21 cellular contexts compared by ENCODE assay signal in the genomic region with DNA sequence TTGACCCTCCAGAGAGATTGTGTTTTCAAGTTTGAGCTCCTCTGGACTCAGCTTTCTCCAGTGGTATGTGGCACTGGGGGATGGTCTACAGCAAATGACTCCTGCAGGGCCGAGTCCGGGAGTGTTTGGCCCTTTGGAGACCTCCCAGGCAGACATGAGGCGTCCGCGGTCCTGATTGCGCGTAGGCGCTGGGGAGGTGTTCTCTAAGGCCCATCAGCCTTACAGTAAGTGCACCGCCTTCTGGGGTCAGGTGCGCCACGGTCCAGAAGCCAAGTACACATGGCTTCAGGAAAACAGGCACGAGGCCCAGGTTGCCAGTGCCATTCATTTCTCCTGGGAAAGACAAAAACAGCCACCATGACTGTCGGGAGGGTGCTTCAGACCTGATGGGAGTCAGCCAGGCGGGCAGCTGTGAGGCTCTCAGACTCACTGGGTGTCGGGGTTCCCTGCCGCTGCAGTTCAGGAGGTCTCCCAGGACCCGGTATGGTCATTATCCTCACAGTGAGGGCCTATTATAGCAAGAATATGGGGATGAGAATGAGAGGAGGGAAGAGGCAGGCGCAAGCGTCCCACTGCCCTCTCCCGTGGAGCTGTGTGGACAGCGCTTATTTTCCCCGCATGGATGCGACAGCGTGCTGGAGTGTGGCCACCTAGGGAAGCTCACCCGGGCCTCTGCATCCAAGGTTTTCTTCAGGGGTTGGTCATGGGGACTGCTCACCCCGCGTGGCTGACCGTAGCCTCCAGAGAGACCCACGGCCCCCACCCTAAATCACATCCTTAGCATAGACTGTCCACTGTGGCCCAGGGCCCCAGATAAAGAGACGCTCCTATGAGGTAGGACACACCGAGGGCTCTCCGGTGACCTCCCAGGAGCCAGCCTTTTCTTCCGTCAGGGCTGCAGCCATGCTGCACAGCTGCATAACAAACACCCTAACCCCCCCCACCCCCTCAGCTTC. TPM values are rescaled to one million over a fixed set of nuclear protein-coding genes. Genes with fewer than 3 reads are reported as not detected.
DNase-seq lines count a peak whose midpoint lies in the region; ATAC-seq and TF ChIP-seq lines count a peak whose summit lies in the region.
"Had no signal": no experiment of that assay in that cellular context is flagged by ENCODE, and none has a peak within 500 bp of the region (broad histone marks: within the 10 kb centered on the region; RNA-seq: fewer than 3 reads in every experiment).

No MANE protein-coding gene starts in this region.

- H3K9me3 Mint-ChIP-seq in GM23338: no peaks in the 10 kb centered on the region

- H3K9me3 ChIP-seq in ascending aorta (no peaks in the 10 kb centered on the region), smooth muscle cell (replicated peaks; ENCODE audit: low read depth) (no peaks in the 10 kb centered on the region)

- H3K4me3 Mint-ChIP-seq in GM23338: no peak overlapping the region
- H3K4me3 Mint-ChIP-seq: activated CD4-positive, alpha-beta memory T cell treated with anti-CD3 and anti-CD28 coated beads, Interleukin-2, amount 10 ng/mL, durations not matched to agents 7 days and 5 days; activated naive CD8-positive, alpha-beta T cell; mesothelial cell of epicardium had no signal

- H3K4me3 ChIP-seq in GM23338: no peak overlapping the region
- no peak overlapping the region for H3K4me3 ChIP-seq in ascending aorta
- no peak overlapping the region for H3K4me3 ChIP-seq in smooth muscle cell

- no peak overlapping the region for H3K9ac ChIP-seq in smooth muscle cell (ENCODE audit: low read depth)

- H3K4me1 ChIP-seq in GM23338 (ENCODE audit: insufficient read depth): no peaks in the 10 kb centered on the region; the same call in 1 of the 2 replicates
- H3K4me1 ChIP-seq in ascending aorta: peaks cover 5 to 24% of the 10 kb centered on the region in 2 donors
- no peaks in the 10 kb centered on the region for H3K4me1 ChIP-seq in smooth muscle cell (ENCODE audit: low read depth)

- H3K9me2 ChIP-seq in GM23338 (ENCODE audit: insufficient read depth): no peaks in the 10 kb centered on the region

- DNase-seq in GM23338 (ENCODE audit: low spot score): no peak
- DNase-seq in ascending aorta (ENCODE audit: low spot score in 2 of 2): no peak
- no peak for DNase-seq in smooth muscle cell (lab: John Stamatoyannopoulos, UW; ENCODE audit: unreplicated experiment)
- no peak for DNase-seq in HUDEP-2 (lab: John Stamatoyannopoulos, UW; ENCODE audit: unreplicated experiment in 76 of 76)
- DNase-seq in cerebellum (ENCODE audit: low spot score): no peak
- DNase-seq in NCI-H82 treated with DMSO at 0.1 percent for 48 hours (lab: John Stamatoyannopoulos, UW; ENCODE audit: unreplicated experiment): no peak
- no peak for DNase-seq in NCI-H1092 treated with DMSO at 0.1 percent for 48 hours (lab: John Stamatoyannopoulos, UW)
- DNase-seq: activated CD4-positive, alpha-beta memory T cell treated with anti-CD3 and anti-CD28 coated beads, Interleukin-2, amount 10 ng/mL, durations not matched to agents 7 days and 5 days; activated T-cell treated with anti-CD3 and anti-CD28 coated beads, Interleukin-2, amount 50 U/mL, for 48 hours; effector memory CD4-positive, alpha-beta T cell; hippocampal formation; NCI-H1417 treated with DMSO at 0.1 percent for 48 hours; NCI-H2171; NCI-H774 had no signal

- intact Hi-C loops in ascending aorta (cut with DNase I): loop anchor here (5.0 to 10.0 kb wide), 2 partner anchors 109 to 213 kb away; partner anchors contain the start of gene CALM3

- no peaks in the 10 kb centered on the region; the same call in 1 of the 2 replicates for H3K36me3 ChIP-seq in GM23338 (ENCODE audit: insufficient read depth)
- peaks cover 46 to 49% of the 10 kb centered on the region in 2 donors for H3K36me3 ChIP-seq in ascending aorta
- peaks cover 5% of the 10 kb centered on the region for H3K36me3 ChIP-seq in smooth muscle cell (ENCODE audit: low read depth)

- 93% methylated on average over 33 of the region's 33 CpGs for WGBS in smooth muscle cell (ENCODE audit: low lambda C conversion rate)

- H3K4me2 ChIP-seq in GM23338: no peak overlapping the region
- H3K4me2 ChIP-seq in smooth muscle cell: no peak overlapping the region

- H3K27ac ChIP-seq in GM23338 (ENCODE audit: low read depth): no peak overlapping the region
- peak overlapping the region; percentile 52 to 66 for H3K27ac ChIP-seq in ascending aorta
- peak overlapping the region; percentile 10 for H3K27ac ChIP-seq in layer of hippocampus (ENCODE audit: low read depth, low read length)
- peak overlapping the region; percentile 64 for H3K27ac ChIP-seq in smooth muscle cell (ENCODE audit: low read depth)
- H3K27ac ChIP-seq: brain microvascular endothelial cell had no signal

- peaks cover 53% of the 10 kb centered on the region for H3K36me3 Mint-ChIP-seq in GM23338 (ENCODE audit: low read depth)

- no peaks in the 10 kb centered on the region for H3K27me3 ChIP-seq in GM23338 (ENCODE audit: insufficient read depth)
- H3K27me3 ChIP-seq in ascending aorta: no peaks in the 10 kb centered on the region
- no peaks in the 10 kb centered on the region for H3K27me3 ChIP-seq in layer of hippocampus (ENCODE audit: control insufficient read depth, insufficient read depth, low read length)
- no peaks in the 10 kb centered on the region for H3K27me3 ChIP-seq in smooth muscle cell (ENCODE audit: low read depth)
- H3K27me3 ChIP-seq: brain microvascular endothelial cell had no signal

- H4K20me1 ChIP-seq in GM23338 (replicated peaks; ENCODE audit: insufficient read depth) (no peaks in the 10 kb centered on the region; the same call in 1 of the 2 replicates), smooth muscle cell (ENCODE audit: low read depth) (no peaks in the 10 kb centered on the region)

- H3F3A ChIP-seq in GM23338 (replicated peaks; ENCODE audit: low read depth): peaks cover 14% of the 10 kb centered on the region
- peaks cover 13% of the 10 kb centered on the region for H3F3A ChIP-seq in smooth muscle cell (ENCODE audit: low read depth)

- H2AFZ ChIP-seq in GM23338: no peak overlapping the region
- H2AFZ ChIP-seq in smooth muscle cell (ENCODE audit: low read depth): no peak overlapping the region

- H3K4me1 Mint-ChIP-seq in GM23338: peaks cover 19% of the 10 kb centered on the region

- TF ChIP-seq CTCF in GM23338 (conservative IDR thresholded peaks at IDR 0.05; ENCODE audit: low read depth in 2 of 2): no peak
- no peak for TF ChIP-seq CTCF in ascending aorta (IDR thresholded peaks at IDR 0.05)
- no peak for TF ChIP-seq CTCF in smooth muscle cell (IDR thresholded peaks at IDR 0.05; ENCODE audit: borderline replicate concordance, insufficient read depth, poor library complexity, severe bottlenecking)

- peaks cover 23% of the 10 kb centered on the region for H3K27me3 Mint-ChIP-seq in GM23338 (ENCODE audit: insufficient read depth, low read depth, poor library complexity)
- H3K27me3 Mint-ChIP-seq: activated CD4-positive, alpha-beta memory T cell treated with anti-CD3 and anti-CD28 coated beads, Interleukin-2, amount 10 ng/mL, durations not matched to agents 7 days and 5 days; activated naive CD8-positive, alpha-beta T cell had no signal

- H3K79me2 ChIP-seq in GM23338 (replicated peaks; ENCODE audit: insufficient read depth) (no peaks in the 10 kb centered on the region), smooth muscle cell (ENCODE audit: low read depth) (no peaks in the 10 kb centered on the region)

- peak; percentile 17; the same call in 2 of the 3 replicates for ATAC-seq in GM23338
- ATAC-seq: Panc1 had no signal

- no peak overlapping the region for H3K27ac Mint-ChIP-seq in GM23338
- H3K27ac Mint-ChIP-seq: activated naive CD8-positive, alpha-beta T cell had no signal

TF ChIP-seq in GM23338, 12 proteins besides CTCF, POLR2A, EP300 and RAD21 (continues in another document):
- no peak for TF ChIP-seq STAT1 (IDR thresholded peaks at IDR 0.05; ENCODE audit: unreplicated experiment)
- no peak for TF ChIP-seq NANOG (IDR thresholded peaks at IDR 0.05; ENCODE audit: borderline replicate concordance)
- no peak for TF ChIP-seq EZH2phosphoT487 (IDR thresholded peaks at IDR 0.05; ENCODE audit: unreplicated experiment)
- TF ChIP-seq EZH2 (IDR thresholded peaks at IDR 0.05; ENCODE audit: low read depth, unreplicated experiment): no peak
- no peak for TF ChIP-seq ZNF331 (CRISPR knock-in tag; IDR thresholded peaks at IDR 0.05; ENCODE audit: low read depth)

RNA-seq across cellular contexts. Expression of gene CCDC8, which starts 21.8 kb away (rescaled TPM):
- total RNA-seq in GM23338 (2014; rRNA removed; shearing (Covaris generic)): 16.5 and 17.4 TPM in 2 replicates
- polyA plus RNA-seq in GM23338 (2016; fragmentation: Nextera tagmentation; extraction: Ambion mirVana) (5.6 and 6.0 TPM in 2 replicates), smooth muscle cell (44.5 and 53.9 TPM in 2 replicates)
- total RNA-seq in ascending aorta (10.0 TPM), smooth muscle cell (17.9 and 19.4 TPM in 2 replicates), cerebellum (7.7 TPM)
- total RNA-seq: activated CD4-positive, alpha-beta memory T cell treated with anti-CD3 and anti-CD28 coated beads, Interleukin-2, amount 10 ng/mL, durations not matched to agents 7 days and 5 days had no signal

RNA-seq across cellular contexts. Expression of gene PNMA8C, which starts 37.2 kb away (rescaled TPM):
- total RNA-seq in GM23338 (2014; rRNA removed; shearing (Covaris generic)): 2.3 and 2.6 TPM in 2 replicates
- polyA plus RNA-seq in GM23338 (2016; fragmentation: Nextera tagmentation; extraction: Ambion mirVana) (0.44 and 0.59 TPM in 2 replicates), smooth muscle cell (not detected in 2 replicates)
- total RNA-seq in ascending aorta (0.53 TPM), smooth muscle cell (not detected in 2 replicates), cerebellum (8.9 TPM)
- total RNA-seq: activated CD4-positive, alpha-beta memory T cell treated with anti-CD3 and anti-CD28 coated beads, Interleukin-2, amount 10 ng/mL, durations not matched to agents 7 days and 5 days; subcutaneous adipose tissue had no signal
- polyA plus RNA-seq: keratinocyte had no signal

RNA-seq across cellular contexts. Expression of gene PPP5C, which starts 44.7 kb away (rescaled TPM):
- 111 and 123 TPM in 2 replicates for total RNA-seq in GM23338 (2014; rRNA removed; shearing (Covaris generic))
- 45.3 and 51.6 TPM in 2 replicates for polyA plus RNA-seq in GM23338 (2016; fragmentation: Nextera tagmentation; extraction: Ambion mirVana)
- 96.1 TPM for total RNA-seq in ascending aorta
- total RNA-seq in smooth muscle cell: 34.5 and 44.9 TPM in 2 replicates
- 57.7 and 60.0 TPM in 2 replicates for polyA plus RNA-seq in smooth muscle cell
- 49.1 TPM for total RNA-seq in cerebellum
